8 cellular contexts compared by ENCODE assay signal in the genomic region with DNA sequence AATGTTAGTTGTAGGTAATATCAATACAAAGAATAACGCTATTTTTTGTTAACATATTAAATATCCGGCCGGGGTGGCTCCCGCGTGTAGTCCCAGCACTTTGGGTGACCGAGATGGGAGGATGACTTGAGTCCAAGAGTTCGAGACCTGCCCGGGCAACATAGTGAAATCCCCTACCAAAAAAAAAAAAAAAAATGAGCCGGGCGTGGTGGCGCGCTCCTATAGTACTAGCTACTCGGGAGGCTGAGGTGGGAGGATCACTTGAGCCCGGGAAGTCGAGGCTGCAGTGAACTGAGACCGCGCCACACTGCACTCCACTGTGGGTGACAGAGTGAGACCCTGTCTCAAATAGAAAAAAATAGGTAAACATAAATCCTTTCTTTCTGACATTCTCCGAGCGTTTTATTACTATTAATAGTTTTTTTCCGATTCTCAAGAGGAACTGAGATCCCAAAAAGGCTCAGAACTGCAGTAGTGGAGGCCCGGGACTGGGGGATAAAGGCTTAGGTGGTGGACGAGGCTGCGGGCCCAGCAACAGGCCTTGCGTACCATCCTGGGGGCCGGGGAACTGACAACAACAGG. TPM values are rescaled to one million over a fixed set of nuclear protein-coding genes. Genes with fewer than 3 reads are reported as not detected.
DNase-seq lines count a peak whose midpoint lies in the region; TF ChIP-seq lines count a peak whose summit lies in the region.

No MANE protein-coding gene starts in this region.

- peak overlapping the region in 3 of 5 donors; percentile 87 to 99 (median 94) for H3K27ac ChIP-seq in adrenal gland
- H3K27ac ChIP-seq in liver (ENCODE audit: low read depth in 1 of 2, low read length in 2 of 2): peak overlapping the region; percentile 86 to 92
- peak overlapping the region; percentile 95 to 97 (median 96) for H3K27ac ChIP-seq in transverse colon

- no peak for TF ChIP-seq POLR2A in adrenal gland (IDR thresholded peaks at IDR 0.05)
- no peak for TF ChIP-seq POLR2A in transverse colon (IDR thresholded peaks at IDR 0.05)

- H3K27me3 Mint-ChIP-seq in activated naive CD4-positive, alpha-beta T cell treated with anti-CD3 and anti-CD28 coated beads for 36 hours (ENCODE audit: low read depth): no peaks in the 10 kb centered on the region

- H3K9me3 ChIP-seq in adrenal gland (replicated peaks in 1 of 3) (no peaks in the 10 kb centered on the region), liver (ENCODE audit: control insufficient read depth in 4 of 4, low read length in 3 of 4) (no peaks in the 10 kb centered on the region), transverse colon (no peaks in the 10 kb centered on the region)

- peak overlapping the region; percentile 9 to 92 (median 58) for H3K4me3 ChIP-seq in adrenal gland
- peak overlapping the region; percentile 92 to 98 (median 96) for H3K4me3 ChIP-seq in liver (ENCODE audit: low read depth in 1 of 3, low read length in 3 of 3)
- H3K4me3 ChIP-seq in transverse colon: peak overlapping the region; percentile 72 to 98 (median 96)

- H3K9ac ChIP-seq in liver (ENCODE audit: low read depth in 1 of 2, low read length in 2 of 2): peak overlapping the region; percentile 87 to 95

- DNase-seq in activated naive CD4-positive, alpha-beta T cell treated with anti-CD3 and anti-CD28 coated beads for 36 hours: no peak
- DNase-seq in activated naive CD4-positive, alpha-beta T cell treated with anti-CD3 and anti-CD28 coated beads, Interleukin-2, amount 50 U/mL, for 16 hours: no peak
- DNase-seq in adrenal gland (no peak), transverse colon (no peak), NCI-H2029 (lab: John Stamatoyannopoulos, UW) (no peak), NCI-H1417 treated with DMSO at 0.1 percent for 48 hours (lab: John Stamatoyannopoulos, UW) (no peak), RPMI8226 (no peak)

- TF ChIP-seq RAD21 in liver (IDR thresholded peaks at IDR 0.05): peak in 1 of 2 donors; percentile 4

- no peaks in the 10 kb centered on the region for H3K9me3 Mint-ChIP-seq in activated naive CD4-positive, alpha-beta T cell treated with anti-CD3 and anti-CD28 coated beads for 36 hours

- H3K27me3 ChIP-seq in adrenal gland (no peaks in the 10 kb centered on the region), liver (ENCODE audit: control insufficient read depth in 4 of 4, insufficient read depth in 4 of 4, low read length in 3 of 4) (no peaks in the 10 kb centered on the region), transverse colon (no peaks in the 10 kb centered on the region)

- H3K27ac Mint-ChIP-seq in activated naive CD4-positive, alpha-beta T cell treated with anti-CD3 and anti-CD28 coated beads for 36 hours: peak overlapping the region; percentile 89

- CTCF ChIA-PET in activated naive CD4-positive, alpha-beta T cell treated with anti-CD3 and anti-CD28 coated beads for 36 hours (lab: Charles Lee): interaction anchor here (0.6 to 3.3 kb wide), 2 partner anchors 15 to 232 kb away, joined by 3 to 13 read pairs; no protein-coding TSS in a partner anchor

- intact Hi-C loops in activated naive CD4-positive, alpha-beta T cell treated with anti-CD3 and anti-CD28 coated beads for 36 hours (cut with micrococcal nuclease): loop anchor here (1.0 to 2.0 kb wide), 4 partner anchors 14 to 1920 kb away; partner anchors contain the start of genes ORC6 and VPS35
- intact Hi-C loops in adrenal gland (cut with DNase I) (no loop called here), transverse colon (cut with DNase I; ENCODE audit: low total_unique reads) (loop anchor here (10.0 kb wide), 1 partner anchor 54 kb away; no protein-coding TSS in a partner anchor)

- in situ Hi-C loops in transverse colon (cut with MboI; ENCODE audit: low pct_ligation_motif_present in 1 of 4, low pct_unique_long_range_greater_than_20kb in 1 of 4, low sequenced_read_pairs in 3 of 4): loop anchor here in 1 of 4 donors (25.0 kb wide), 1 partner anchor 222 kb away; the partner anchor contains the start of gene SIAH1

- H3K4me1 ChIP-seq in adrenal gland (replicated peaks in 1 of 2) (peaks cover 15 to 49% of the 10 kb centered on the region in 2 donors), liver (ENCODE audit: control insufficient read depth in 4 of 4, insufficient read depth in 4 of 4, low read length in 3 of 4) (peaks cover 10 to 52% (median 43%) of the 10 kb centered on the region in 4 donors), transverse colon (peaks cover 28 to 78% (median 63%) of the 10 kb centered on the region in 4 donors)

- H3K4me3 Mint-ChIP-seq in activated naive CD4-positive, alpha-beta T cell treated with anti-CD3 and anti-CD28 coated beads for 36 hours: peak overlapping the region; percentile 85

- WGBS in adrenal gland, 4 donors: 49 to 59% (median 50%) methylated on average over 25 of the region's 25 CpGs
- WGBS in liver: 28% methylated on average over 25 of the region's 25 CpGs
- 38 to 58% methylated on average over 12 to 25 of the region's 25 CpGs for WGBS in transverse colon (ENCODE audit: low coverage in 1 of 2), 2 donors

- TF ChIP-seq CTCF in adrenal gland (IDR thresholded peaks at IDR 0.05): no peak
- no peak for TF ChIP-seq CTCF in liver (IDR thresholded peaks at IDR 0.05; ENCODE audit: low read depth, low read length, missing input control)
- TF ChIP-seq CTCF in transverse colon (IDR thresholded peaks at IDR 0.05): no peak

- no peaks in the 10 kb centered on the region for H3K36me3 ChIP-seq in adrenal gland (replicated peaks in 1 of 2)
- H3K36me3 ChIP-seq in liver (ENCODE audit: control insufficient read depth in 4 of 4, insufficient read depth in 3 of 4, low read depth in 1 of 4, low read length in 3 of 4): no peaks in the 10 kb centered on the region
- H3K36me3 ChIP-seq in transverse colon: no peaks in the 10 kb centered on the region

- peaks cover 8% of the 10 kb centered on the region for H3K36me3 Mint-ChIP-seq in activated naive CD4-positive, alpha-beta T cell treated with anti-CD3 and anti-CD28 coated beads for 36 hours (ENCODE audit: low read depth)

- peaks cover 37% of the 10 kb centered on the region for H3K4me1 Mint-ChIP-seq in activated naive CD4-positive, alpha-beta T cell treated with anti-CD3 and anti-CD28 coated beads for 36 hours (ENCODE audit: low read depth)

- no peak for TF ChIP-seq EP300 in transverse colon (IDR thresholded peaks at IDR 0.05; ENCODE audit: low read depth)

TF ChIP-seq in liver, 16 proteins besides CTCF, POLR2A, EP300 and RAD21:
- TF ChIP-seq YY1 (IDR thresholded peaks at IDR 0.05): no peak
- TF ChIP-seq REST (IDR thresholded peaks at IDR 0.05): peak; percentile 11

RNA-seq across cellular contexts. Expression of gene N4BP1, which starts 1.0 kb away (rescaled TPM):
- total RNA-seq in activated naive CD4-positive, alpha-beta T cell treated with anti-CD3 and anti-CD28 coated beads for 36 hours: 10 to 100 TPM; 25.1 to 27.2 TPM
- total RNA-seq in adrenal gland: 10 to 100 TPM; 12.4 to 37.1 (median 22.8) TPM
- 10 to 100 TPM in 2 of 3 donors, 1 to 10 TPM in 1; 8.5 to 18.5 (median 15.0) TPM for polyA plus RNA-seq in adrenal gland
- 10 to 100 TPM; 10.8 to 14.5 TPM for total RNA-seq in liver
- 1 to 10 TPM; 4.4 to 5.7 TPM for polyA plus RNA-seq in liver
- 10 to 100 TPM; 15.3 to 77.4 (median 39.0) TPM for total RNA-seq in transverse colon

Comparison
In these comparisons a context has a peak if more than half of its experiments do, and no peak if none do; other contexts are left out.
1. intact Hi-C loops: an anchor here in activated naive CD4-positive, alpha-beta T cell treated with anti-CD3 and anti-CD28 coated beads for 36 hours (1.0 to 2.0 kb wide) and transverse colon (10.0 kb wide); none called in adrenal gland.